22 cellular contexts compared by ENCODE assay signal in genomic region chr22:46549565-46549840, GRCh38. TPM values are rescaled to one million over a fixed set of nuclear protein-coding genes. Genes with fewer than 3 reads are reported as not detected.
A peak's percentile ranks its signal among the peaks of the same experiment; 100 is the strongest.
DNase-seq lines count a peak whose midpoint lies in the region; ATAC-seq and TF ChIP-seq lines count a peak whose summit lies in the region.
"Had no signal": no experiment of that assay in that cellular context is flagged by ENCODE, and none has a peak within 500 bp of the region (broad histone marks: within the 10 kb centered on the region; RNA-seq: fewer than 3 reads in every experiment).

No MANE protein-coding gene starts in this region.

- intact Hi-C loops in left ventricle myocardium inferior (cut with micrococcal nuclease) (loop anchor here (10.0 kb wide), 1 partner anchor 185 kb away; no protein-coding TSS in a partner anchor), left ventricle myocardium superior (cut with micrococcal nuclease) (no loop called here), esophagus muscularis mucosa (cut with DNase I) (loop anchor here (10.0 kb wide), 1 partner anchor 425 kb away; no protein-coding TSS in a partner anchor), aorta (cut with DNase I) (loop anchor here (10.0 kb wide), 2 partner anchors 195 to 545 kb away; no protein-coding TSS in a partner anchor), mammary epithelial cell (cut with micrococcal nuclease) (no loop called here)

- H3K4me2 ChIP-seq in mammary epithelial cell (ENCODE audit: insufficient read depth, low read depth, low read length): no peak overlapping the region
- H3K4me2 ChIP-seq: A549, BLaER1 had no signal

- TF ChIP-seq POLR2A in esophagus muscularis mucosa (IDR thresholded peaks at IDR 0.05; ENCODE audit: low read depth): no peak

- CTCF ChIA-PET in mammary epithelial cell (lab: Charles Lee; ENCODE audit: low non-redundant PET): no interaction called here

- TF ChIP-seq CTCF in left ventricle myocardium inferior (IDR thresholded peaks at IDR 0.05; ENCODE audit: borderline replicate concordance) (no peak), esophagus muscularis mucosa (IDR thresholded peaks at IDR 0.05) (no peak), mesothelial cell of epicardium (IDR thresholded peaks at IDR 0.05; ENCODE audit: unreplicated experiment) (no peak), mammary epithelial cell (conservative IDR thresholded peaks at IDR 0.05 in 1 of 2, IDR thresholded peaks at IDR 0.05 in 1 of 2; ENCODE audit: extremely low read depth in 1 of 2, insufficient read depth in 1 of 2, low read depth in 1 of 2, low read length in 2 of 2) (no peak)

- no peak overlapping the region for H3K4me3 Mint-ChIP-seq in mesothelial cell of epicardium
- H3K4me3 Mint-ChIP-seq: CD4-positive, alpha-beta memory T cell; HFFc6 had no signal

- peaks cover 7% of the 10 kb centered on the region for H3K27me3 Mint-ChIP-seq in mesothelial cell of epicardium (ENCODE audit: low read depth)

- WGBS in esophagus muscularis mucosa: 80% methylated on average over 4 of the region's 4 CpGs
- 88 to 90% methylated on average over 4 of the region's 4 CpGs for WGBS in aorta, 2 donors
- WGBS in mammary epithelial cell (ENCODE audit: low coverage, missing lambda C conversion rate): 80% methylated on average over 4 of the region's 4 CpGs

- in situ Hi-C loops in mammary epithelial cell (cut with MboI; ENCODE audit: low sequenced_read_pairs in 2 of 2): loop anchor here (25.0 kb wide), 2 partner anchors 437 to 537 kb away; no protein-coding TSS in a partner anchor

- H3K9me3 ChIP-seq in left ventricle myocardium inferior (replicated peaks) (peaks cover 12% of the 10 kb centered on the region), esophagus muscularis mucosa (peaks cover 0 to 7% (median 0%) of the 10 kb centered on the region in 4 donors), aorta (ENCODE audit: control insufficient read depth, low read length) (no peaks in the 10 kb centered on the region), mammary epithelial cell (replicated peaks; ENCODE audit: insufficient read depth, low read length) (no peaks in the 10 kb centered on the region)
- H3K9me3 ChIP-seq: SJSA1 had no signal

- no peak for TF ChIP-seq EP300 in esophagus muscularis mucosa (IDR thresholded peaks at IDR 0.05)

- peaks cover 40% of the 10 kb centered on the region for H3K4me1 ChIP-seq in left ventricle myocardium inferior
- H3K4me1 ChIP-seq in esophagus muscularis mucosa: peaks cover 44 to 62% (median 61%) of the 10 kb centered on the region in 4 donors
- no peaks in the 10 kb centered on the region for H3K4me1 ChIP-seq in aorta (ENCODE audit: control insufficient read depth in 1 of 2, insufficient read depth in 2 of 2, low read length in 2 of 2)
- peaks cover 32% of the 10 kb centered on the region for H3K4me1 ChIP-seq in mammary epithelial cell (ENCODE audit: insufficient read depth, low read length)

- H3K79me2 ChIP-seq in mammary epithelial cell (ENCODE audit: insufficient read depth, low read length): no peaks in the 10 kb centered on the region

- dilution Hi-C loops in mammary epithelial cell (cut with HindIII; ENCODE audit: low sequenced_read_pairs): no loop called here

- H3K27me3 ChIP-seq in left ventricle myocardium inferior (ENCODE audit: low read depth) (no peaks in the 10 kb centered on the region), esophagus muscularis mucosa (no peaks in the 10 kb centered on the region), aorta (ENCODE audit: control insufficient read depth in 1 of 2, insufficient read depth in 2 of 2, low read length in 1 of 2) (no peaks in the 10 kb centered on the region), mammary epithelial cell (ENCODE audit: insufficient read depth, low read length) (no peaks in the 10 kb centered on the region)
- H3K27me3 ChIP-seq: BLaER1, SJSA1 had no signal

- H3K4me1 Mint-ChIP-seq in mesothelial cell of epicardium: peaks cover 33% of the 10 kb centered on the region
- H3K4me1 Mint-ChIP-seq: CD4-positive, alpha-beta memory T cell had no signal

- BruUV-seq in mammary epithelial cell (replicated peaks; lab: Mats Ljungman, UMichigan): no TSS peak

- H3K9me3 Mint-ChIP-seq in mesothelial cell of epicardium: peaks cover 3% of the 10 kb centered on the region
- H3K9me3 Mint-ChIP-seq: IgD-negative memory B cell had no signal

- no peaks in the 10 kb centered on the region for H4K20me1 ChIP-seq in mammary epithelial cell (ENCODE audit: insufficient read depth, low read length)
- H4K20me1 ChIP-seq: BLaER1 had no signal

- H3K36me3 Mint-ChIP-seq in mesothelial cell of epicardium: no peaks in the 10 kb centered on the region
- H3K36me3 Mint-ChIP-seq: CD4-positive, alpha-beta memory T cell; IgD-negative memory B cell had no signal

- no peak overlapping the region for H2AFZ ChIP-seq in mammary epithelial cell (ENCODE audit: low read depth, low read length)

- H3K4me3 ChIP-seq in left ventricle myocardium inferior (peak overlapping the region; percentile 63), esophagus muscularis mucosa (no peak overlapping the region), aorta (ENCODE audit: low read length in 2 of 2) (no peak overlapping the region), mammary epithelial cell (replicated peaks in 1 of 3; ENCODE audit: insufficient read depth in 1 of 3, low read depth in 2 of 3, low read length in 3 of 3) (no peak overlapping the region)
- H3K4me3 ChIP-seq: A549, BLaER1, SJSA1 had no signal

- peaks cover 16% of the 10 kb centered on the region for H3K36me3 ChIP-seq in left ventricle myocardium inferior
- no peaks in the 10 kb centered on the region for H3K36me3 ChIP-seq in esophagus muscularis mucosa
- H3K36me3 ChIP-seq in aorta (ENCODE audit: control insufficient read depth in 1 of 2, insufficient read depth in 2 of 2, low read length in 1 of 2): no peaks in the 10 kb centered on the region
- no peaks in the 10 kb centered on the region for H3K36me3 ChIP-seq in mammary epithelial cell (ENCODE audit: insufficient read depth, low read length)
- H3K36me3 ChIP-seq: BLaER1, SJSA1 had no signal

- no peak overlapping the region for H3K9ac ChIP-seq in mammary epithelial cell (ENCODE audit: insufficient read depth, low read length)
- H3K9ac ChIP-seq: BLaER1 had no signal

- DNase-seq in left ventricle myocardium inferior: peak; percentile 6
- DNase-seq in left ventricle myocardium superior: no peak
- no peak for DNase-seq in esophagus muscularis mucosa (ENCODE audit: extremely low spot score)
- no peak for DNase-seq in mesothelial cell of epicardium (ENCODE audit: low spot score in 2 of 2, unreplicated experiment in 2 of 2)
- DNase-seq in aorta: peak; percentile 35 to 46
- no peak for DNase-seq in mammary epithelial cell
- no peak for DNase-seq in SIG-M5 (lab: John Stamatoyannopoulos, UW)
- DNase-seq: CD4-positive, alpha-beta memory T cell; H7; Karpas-422; NCI-H1048; NCI-H1436 treated with DMSO at 0.1 percent for 48 hours; NCI-H2029; NCI-H345; NCI-H524 treated with DMSO at 0.1 percent for 48 hours had no signal

- peak overlapping the region; percentile 97 for H3K27ac ChIP-seq in left ventricle myocardium inferior (replicated peaks)
- peak overlapping the region; percentile 85 to 93 (median 86) for H3K27ac ChIP-seq in esophagus muscularis mucosa (replicated peaks in 1 of 4)
- H3K27ac ChIP-seq in aorta (ENCODE audit: low read depth in 1 of 2, low read length in 2 of 2): no peak overlapping the region
- no peak overlapping the region for H3K27ac ChIP-seq in mammary epithelial cell (ENCODE audit: insufficient read depth, low read depth, low read length)
- H3K27ac ChIP-seq: BLaER1, HL-60, SJSA1 had no signal

- ATAC-seq in left ventricle myocardium superior: no peak
- no peak for ATAC-seq in aorta (ENCODE audit: low FRiP score)
- ATAC-seq in HG02884 (IDR thresholded peaks at IDR 0.05; ENCODE audit: unreplicated experiment): no peak
- ATAC-seq: A549 had no signal

- peak overlapping the region; percentile 6 for H3K27ac Mint-ChIP-seq in mesothelial cell of epicardium
- H3K27ac Mint-ChIP-seq: CD4-positive, alpha-beta memory T cell; IgD-negative memory B cell had no signal

RNA-seq across cellular contexts. Expression of gene CELSR1, which starts 12.1 kb away (rescaled TPM):
- total RNA-seq in left ventricle myocardium inferior: 8.9 TPM
- total RNA-seq in left ventricle myocardium superior: 9.7 TPM
- 1 to 10 TPM; 2.5 to 2.7 (median 2.6) TPM for total RNA-seq in esophagus muscularis mucosa
- total RNA-seq in mesothelial cell of epicardium: 17.8 to 18.8 TPM (median 18.4 TPM) in 3 replicates
- total RNA-seq in aorta: 1 to 10 TPM; 2.3 to 3.0 TPM
- under 1 TPM; 0.15 to 0.38 TPM for polyA plus RNA-seq in aorta
- total RNA-seq in mammary epithelial cell: 10 to 100 TPM; 66.6 to 69.5 TPM
- polyA plus RNA-seq in mammary epithelial cell: 33.4 TPM
- polyA minus RNA-seq in mammary epithelial cell: 52.9 TPM

Comparison
In these comparisons a context has a peak if more than half of its experiments do, and no peak if none do; other contexts are left out.
1. DNase-seq: peak in left ventricle myocardium inferior (single experiment) and aorta (2 of 2); none in left ventricle myocardium superior (single experiment), esophagus muscularis mucosa (single experiment), mesothelial cell of epicardium (0 of 2), mammary epithelial cell (single experiment) and SIG-M5 (single experiment).
2. intact Hi-C loops: an anchor here in left ventricle myocardium inferior (10.0 kb wide), esophagus muscularis mucosa (10.0 kb wide) and aorta (10.0 kb wide); none called in left ventricle myocardium superior and mammary epithelial cell.
3. H3K27ac ChIP-seq: peak in left ventricle myocardium inferior (single experiment) and esophagus muscularis mucosa (4 of 4); none in aorta (0 of 2) and mammary epithelial cell (single experiment).